Comparison of ENCODE assay signal across 9 cellular contexts in genomic region chr20:51528263-51529026, GRCh38. TPM values are rescaled to one million over a fixed set of nuclear protein-coding genes. Genes with fewer than 3 reads are reported as not detected.
A peak's percentile ranks its signal among the peaks of the same experiment; 100 is the strongest.
DNase-seq lines count a peak whose midpoint lies in the region; ATAC-seq lines count a peak whose summit lies in the region.
"Had no signal": no experiment of that assay in that cellular context is flagged by ENCODE, and none has a peak within 500 bp of the region (broad histone marks: within the 10 kb centered on the region; RNA-seq: fewer than 3 reads in every experiment).

No MANE protein-coding gene starts in this region.

- no peak overlapping the region for H2AK5ac ChIP-seq in trophoblast cell (ENCODE audit: low read length)

- no CpG with 5 or more reads among the region's 7 CpGs for WGBS in trophoblast cell (ENCODE audit: extremely low coverage, insufficient coverage, insufficient read length)

- H3K27me3 ChIP-seq in BLaER1 (no peaks in the 10 kb centered on the region), trophoblast cell (ENCODE audit: insufficient read depth, low read length) (no peaks in the 10 kb centered on the region)

- peaks cover 50 to 74% (median 68%) of the 10 kb centered on the region in 3 donors for H3K4me1 Mint-ChIP-seq in IgD-negative memory B cell

- H3K4me1 ChIP-seq in BLaER1 = peaks cover 86% of the 10 kb centered on the region
- peaks cover 1 to 17% of the 10 kb centered on the region in 2 experiments for H3K4me1 ChIP-seq in trophoblast cell (ENCODE audit: control insufficient read depth in 1 of 2, insufficient read depth in 2 of 2, low read length in 2 of 2)

- no peak overlapping the region for H2BK120ac ChIP-seq in trophoblast cell (ENCODE audit: insufficient read depth, low read length, poor library complexity)

- H3K79me1 ChIP-seq in trophoblast cell (ENCODE audit: low read length) = peaks cover 3% of the 10 kb centered on the region

- H3K27ac Mint-ChIP-seq in IgD-negative memory B cell = peak overlapping the region in 2 of 3 donors; percentile 20 to 88

- H3K4me2 ChIP-seq in BLaER1 (peak overlapping the region; percentile 46), trophoblast cell (ENCODE audit: low read length) (no peak overlapping the region)

- H4K20me1 ChIP-seq in BLaER1 = peaks cover 85% of the 10 kb centered on the region

- H3K4me3 ChIP-seq in BLaER1 (no peak overlapping the region), trophoblast cell (ENCODE audit: low read depth, low read length) (no peak overlapping the region)

- H3K9me3 ChIP-seq in BLaER1 (no peaks in the 10 kb centered on the region), trophoblast cell (ENCODE audit: insufficient read depth, low read depth, low read length) (no peaks in the 10 kb centered on the region)

- no peak overlapping the region for H3K23ac ChIP-seq in trophoblast cell (ENCODE audit: low read length)

- no peak overlapping the region for H4K91ac ChIP-seq in trophoblast cell (ENCODE audit: low read depth, low read length)

- H3K4ac ChIP-seq in trophoblast cell (ENCODE audit: low read depth, low read length) = no peak overlapping the region

- H4K12ac ChIP-seq in trophoblast cell (ENCODE audit: low read depth, low read length) = no peak overlapping the region

- H2AFZ ChIP-seq in trophoblast cell (ENCODE audit: insufficient read depth, low read length, poor library complexity) = no peak overlapping the region

- no peaks in the 10 kb centered on the region for H3K9me3 Mint-ChIP-seq in IgD-negative memory B cell

- H3K36me3 Mint-ChIP-seq in IgD-negative memory B cell = peaks cover 2% of the 10 kb centered on the region

- peak overlapping the region; percentile 10 to 89 (median 69) for H3K4me3 Mint-ChIP-seq in IgD-negative memory B cell

- no peak overlapping the region for H2BK12ac ChIP-seq in trophoblast cell (ENCODE audit: low read length)

- no peak overlapping the region for H2BK5ac ChIP-seq in trophoblast cell (ENCODE audit: low read depth, low read length, poor library complexity)

- H3K27ac ChIP-seq in BLaER1 = 0 out of 2 replicates have a peak overlapping the region, but pooled peaks have one; percentile 5
- peak overlapping the region; percentile 84 for H3K27ac ChIP-seq in trophoblast cell (ENCODE audit: low read depth, low read length)

- no peaks in the 10 kb centered on the region for H3K79me2 ChIP-seq in trophoblast cell (ENCODE audit: control insufficient read depth, insufficient read depth, low read length, poor library complexity)

- H4K8ac ChIP-seq in trophoblast cell (ENCODE audit: low read depth, low read length) = no peak overlapping the region

- peak; percentile 87 for DNase-seq in activated effector memory CD4-positive, alpha-beta T cell treated with anti-CD3 and anti-CD28 coated beads, Interleukin-2, amount 50 U/mL, for 16 hours
- DNase-seq in trophoblast cell = no peak
- DNase-seq in Kasumi-1 (lab: John Stamatoyannopoulos, UW) = no peak
- no peak for DNase-seq in NCI-H146 treated with DMSO at 0.1 percent for 48 hours (lab: John Stamatoyannopoulos, UW; ENCODE audit: unreplicated experiment)
- DNase-seq in NCI-H187 (lab: John Stamatoyannopoulos, UW) = no peak
- DNase-seq: T1000 had no signal

- no peak overlapping the region for H3K18ac ChIP-seq in trophoblast cell (ENCODE audit: low read length)

- no peak overlapping the region for H3K14ac ChIP-seq in trophoblast cell (ENCODE audit: low read length)

- H3K9ac ChIP-seq in BLaER1 = peak overlapping the region; percentile 4; the same call in 1 of the 2 replicates
- H3K9ac ChIP-seq in trophoblast cell (ENCODE audit: low read length) = no peak overlapping the region

- no peak for ATAC-seq in HG02678 (IDR thresholded peaks at IDR 0.05; ENCODE audit: unreplicated experiment)

- H3K36me3 ChIP-seq in BLaER1 = peaks cover 12% of the 10 kb centered on the region
- peaks cover 5 to 6% of the 10 kb centered on the region in 2 experiments for H3K36me3 ChIP-seq in trophoblast cell (ENCODE audit: control insufficient read depth in 1 of 2, insufficient read depth in 2 of 2, low read length in 2 of 2)

- H3K27me3 Mint-ChIP-seq in IgD-negative memory B cell = no peaks in the 10 kb centered on the region

RNA-seq across cellular contexts. Expression of gene NFATC2, which starts 14.1 kb away (rescaled TPM):
- polyA plus RNA-seq in IgD-negative memory B cell = 17.4 TPM
- 6.7 and 7.6 TPM in 2 replicates for polyA plus RNA-seq in trophoblast cell (2013)
